In the genomic region with DNA sequence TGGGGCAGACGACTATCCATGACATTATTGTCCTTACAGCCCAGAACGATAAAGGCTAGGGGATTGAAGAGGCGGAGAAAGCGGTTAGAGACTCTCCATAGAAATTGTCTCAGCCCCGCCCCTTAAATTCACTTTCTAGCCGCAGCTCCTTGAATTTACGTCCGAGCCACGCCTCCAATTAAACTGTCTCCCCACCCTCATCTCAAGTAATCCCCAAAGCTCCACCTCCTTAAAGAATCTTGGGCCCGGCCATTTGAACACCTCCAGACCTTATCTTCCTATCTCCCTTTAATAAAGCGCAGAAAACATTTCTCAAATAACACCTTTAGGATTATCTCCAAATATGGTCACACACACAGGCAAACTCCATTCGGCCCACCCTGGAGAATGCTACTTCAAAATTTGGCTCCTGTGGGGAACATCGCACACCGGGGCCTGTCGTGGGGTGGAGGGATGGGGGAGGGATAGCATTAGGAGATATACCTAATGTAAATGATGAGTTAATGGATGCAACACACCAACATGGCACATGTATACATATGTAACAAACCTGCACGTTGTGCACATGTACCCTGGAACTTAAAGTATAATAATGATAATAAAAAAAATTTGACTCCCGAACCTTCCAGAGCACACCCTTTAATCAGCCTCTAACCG, we compare ENCODE assay signal across 8 cellular contexts. TPM values are rescaled to one million over a fixed set of nuclear protein-coding genes. Genes with fewer than 3 reads are reported as not detected.
DNase-seq lines count a peak whose midpoint lies in the region; ATAC-seq and TF ChIP-seq lines count a peak whose summit lies in the region.

No MANE protein-coding gene starts in this region.

- H3K27me3 ChIP-seq in HUES6 (ENCODE audit: control insufficient read depth, insufficient read depth, low read length) (peaks cover 19% of the 10 kb centered on the region), right lobe of liver (no peaks in the 10 kb centered on the region), stomach smooth muscle (ENCODE audit: control insufficient read depth in 1 of 2, insufficient read depth in 2 of 2, low read length in 2 of 2) (peaks cover 0 to 5% of the 10 kb centered on the region in 2 donors)

- H3K9ac ChIP-seq in HUES6 (ENCODE audit: low read length) (peak overlapping the region; percentile 38), stomach smooth muscle (ENCODE audit: low read length in 2 of 2) (peak overlapping the region; percentile 89 to 93)

- H3K27ac ChIP-seq in HUES6 (ENCODE audit: low read depth, low read length) (no peak overlapping the region), coronary artery (peak overlapping the region; percentile 95 to 98), right lobe of liver (peak overlapping the region; percentile 68 to 86 (median 72)), stomach smooth muscle (ENCODE audit: low read length) (peak overlapping the region; percentile 93)

- no peak for TF ChIP-seq POLR2A in right lobe of liver (IDR thresholded peaks at IDR 0.05)

- H3K36me3 ChIP-seq in HUES6 (ENCODE audit: control insufficient read depth, insufficient read depth, low read length), result no peaks in the 10 kb centered on the region
- H3K36me3 ChIP-seq in right lobe of liver, result no peaks in the 10 kb centered on the region
- H3K36me3 ChIP-seq in stomach smooth muscle (ENCODE audit: control insufficient read depth in 2 of 2, insufficient read depth in 2 of 2, low read length in 2 of 2), result no peaks in the 10 kb centered on the region

- H3K4me1 ChIP-seq in HUES6 (ENCODE audit: control insufficient read depth, insufficient read depth, low read length), result peaks cover 5% of the 10 kb centered on the region; the same call in 1 of the 2 replicates
- H3K4me1 ChIP-seq in right lobe of liver, result peaks cover 0 to 5% (median 2%) of the 10 kb centered on the region in 4 donors
- H3K4me1 ChIP-seq in stomach smooth muscle (ENCODE audit: control insufficient read depth, insufficient read depth, low read length), result peaks cover 7% of the 10 kb centered on the region

- intact Hi-C loops in right lobe of liver (cut with DNase I), result no loop called here

- no peaks in the 10 kb centered on the region; the same call in 1 of the 2 replicates for H3K9me3 ChIP-seq in HUES6 (ENCODE audit: control insufficient read depth, insufficient read depth, low read depth, low read length)
- no peaks in the 10 kb centered on the region for H3K9me3 ChIP-seq in right lobe of liver
- H3K9me3 ChIP-seq in stomach smooth muscle (ENCODE audit: control insufficient read depth in 2 of 2, low read length in 2 of 2), result peaks cover 0 to 2% of the 10 kb centered on the region in 2 donors

- ATAC-seq in SK-N-SH treated with all-trans-retinoic acid at 6 μM for 48 hours (peak; percentile 34), right lobe of liver (no peak)

- H3K4me3 ChIP-seq in HUES6 (ENCODE audit: low read depth, low read length) (peak overlapping the region; percentile 76), coronary artery (peak overlapping the region; percentile 73), right lobe of liver (peak overlapping the region; percentile 44 to 61 (median 56)), stomach smooth muscle (ENCODE audit: low read length in 2 of 2) (peak overlapping the region; percentile 38 to 71)

- no peak for TF ChIP-seq CTCF in coronary artery (IDR thresholded peaks at IDR 0.05)
- no peak for TF ChIP-seq CTCF in right lobe of liver (IDR thresholded peaks at IDR 0.05)

- DNase-seq in DMS153 treated with DMSO at 0.1 percent for 48 hours (lab: John Stamatoyannopoulos, UW; ENCODE audit: unreplicated experiment), result peak; percentile 8
- no peak for DNase-seq in DMS153 (lab: John Stamatoyannopoulos, UW)
- no peak for DNase-seq in coronary artery (ENCODE audit: low spot score)
- DNase-seq in right lobe of liver, result peak in 1 of 3 donors; percentile 26
- no peak for DNase-seq in NCI-H1694 treated with DMSO at 0.1 percent for 48 hours (lab: John Stamatoyannopoulos, UW)

- WGBS in right lobe of liver (ENCODE audit: insufficient coverage, low coverage, low lambda C conversion rate, missing lambda C conversion rate), result 42% methylated on average over 16 of the region's 18 CpGs

TF ChIP-seq in SK-N-SH treated with all-trans-retinoic acid at 6 μM for 48 hours, 23 proteins besides CTCF, POLR2A, EP300 and RAD21:
- TF ChIP-seq ZC3H10 (CRISPR knock-in tag; IDR thresholded peaks at IDR 0.05), result no peak
- no peak for TF ChIP-seq ZNF565 (CRISPR knock-in tag; conservative IDR thresholded peaks at IDR 0.05; ENCODE audit: low read depth)
- no peak for TF ChIP-seq TOX (CRISPR knock-in tag; IDR thresholded peaks at IDR 0.05; ENCODE audit: borderline replicate concordance)
- TF ChIP-seq ZNF8 (CRISPR knock-in tag; IDR thresholded peaks at IDR 0.05), result no peak
- TF ChIP-seq TCF4 (CRISPR knock-in tag; IDR thresholded peaks at IDR 0.05; ENCODE audit: borderline replicate concordance), result no peak
- no peak for TF ChIP-seq ESRRG (CRISPR knock-in tag; IDR thresholded peaks at IDR 0.05)
- TF ChIP-seq OSR1 (CRISPR knock-in tag; IDR thresholded peaks at IDR 0.05), result no peak
- TF ChIP-seq, protein P1, sequence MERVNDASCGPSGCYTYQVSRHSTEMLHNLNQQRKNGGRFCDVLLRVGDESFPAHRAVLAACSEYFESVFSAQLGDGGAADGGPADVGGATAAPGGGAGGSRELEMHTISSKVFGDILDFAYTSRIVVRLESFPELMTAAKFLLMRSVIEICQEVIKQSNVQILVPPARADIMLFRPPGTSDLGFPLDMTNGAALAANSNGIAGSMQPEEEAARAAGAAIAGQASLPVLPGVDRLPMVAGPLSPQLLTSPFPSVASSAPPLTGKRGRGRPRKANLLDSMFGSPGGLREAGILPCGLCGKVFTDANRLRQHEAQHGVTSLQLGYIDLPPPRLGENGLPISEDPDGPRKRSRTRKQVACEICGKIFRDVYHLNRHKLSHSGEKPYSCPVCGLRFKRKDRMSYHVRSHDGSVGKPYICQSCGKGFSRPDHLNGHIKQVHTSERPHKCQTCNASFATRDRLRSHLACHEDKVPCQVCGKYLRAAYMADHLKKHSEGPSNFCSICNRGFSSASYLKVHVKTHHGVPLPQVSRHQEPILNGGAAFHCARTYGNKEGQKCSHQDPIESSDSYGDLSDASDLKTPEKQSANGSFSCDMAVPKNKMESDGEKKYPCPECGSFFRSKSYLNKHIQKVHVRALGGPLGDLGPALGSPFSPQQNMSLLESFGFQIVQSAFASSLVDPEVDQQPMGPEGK (CRISPR knock-in tag; IDR thresholded peaks at IDR 0.05; ENCODE audit: borderline replicate concordance), result no peak
- no peak for TF ChIP-seq ZNF70 (CRISPR knock-in tag; IDR thresholded peaks at IDR 0.05)
- no peak for TF ChIP-seq ISL1 (CRISPR knock-in tag; IDR thresholded peaks at IDR 0.05)
- no peak for TF ChIP-seq ZFP3 (CRISPR knock-in tag; IDR thresholded peaks at IDR 0.05)
- no peak for TF ChIP-seq ARNTL (CRISPR knock-in tag; IDR thresholded peaks at IDR 0.05; ENCODE audit: borderline replicate concordance, low read depth)
- TF ChIP-seq SNAI2 (CRISPR knock-in tag; IDR thresholded peaks at IDR 0.05), result no peak
- TF ChIP-seq, protein P2, sequence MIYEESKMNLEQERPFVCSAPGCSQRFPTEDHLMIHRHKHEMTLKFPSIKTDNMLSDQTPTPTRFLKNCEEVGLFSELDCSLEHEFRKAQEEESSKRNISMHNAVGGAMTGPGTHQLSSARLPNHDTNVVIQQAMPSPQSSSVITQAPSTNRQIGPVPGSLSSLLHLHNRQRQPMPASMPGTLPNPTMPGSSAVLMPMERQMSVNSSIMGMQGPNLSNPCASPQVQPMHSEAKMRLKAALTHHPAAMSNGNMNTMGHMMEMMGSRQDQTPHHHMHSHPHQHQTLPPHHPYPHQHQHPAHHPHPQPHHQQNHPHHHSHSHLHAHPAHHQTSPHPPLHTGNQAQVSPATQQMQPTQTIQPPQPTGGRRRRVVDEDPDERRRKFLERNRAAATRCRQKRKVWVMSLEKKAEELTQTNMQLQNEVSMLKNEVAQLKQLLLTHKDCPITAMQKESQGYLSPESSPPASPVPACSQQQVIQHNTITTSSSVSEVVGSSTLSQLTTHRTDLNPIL (CRISPR knock-in tag; IDR thresholded peaks at IDR 0.05; ENCODE audit: low read depth), result no peak
- TF ChIP-seq, protein P3, sequence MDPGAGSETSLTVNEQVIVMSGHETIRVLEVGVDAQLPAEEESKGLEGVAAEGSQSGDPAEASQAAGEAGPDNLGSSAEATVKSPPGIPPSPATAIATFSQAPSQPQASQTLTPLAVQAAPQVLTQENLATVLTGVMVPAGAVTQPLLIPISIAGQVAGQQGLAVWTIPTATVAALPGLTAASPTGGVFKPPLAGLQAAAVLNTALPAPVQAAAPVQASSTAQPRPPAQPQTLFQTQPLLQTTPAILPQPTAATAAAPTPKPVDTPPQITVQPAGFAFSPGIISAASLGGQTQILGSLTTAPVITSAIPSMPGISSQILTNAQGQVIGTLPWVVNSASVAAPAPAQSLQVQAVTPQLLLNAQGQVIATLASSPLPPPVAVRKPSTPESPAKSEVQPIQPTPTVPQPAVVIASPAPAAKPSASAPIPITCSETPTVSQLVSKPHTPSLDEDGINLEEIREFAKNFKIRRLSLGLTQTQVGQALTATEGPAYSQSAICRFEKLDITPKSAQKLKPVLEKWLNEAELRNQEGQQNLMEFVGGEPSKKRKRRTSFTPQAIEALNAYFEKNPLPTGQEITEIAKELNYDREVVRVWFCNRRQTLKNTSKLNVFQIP (CRISPR knock-in tag; IDR thresholded peaks at IDR 0.05; ENCODE audit: borderline replicate concordance, low read depth), result no peak

RNA-seq across cellular contexts. Expression of a gene that starts 7.2 kb away (rescaled TPM):
- 10 to 100 TPM in 4 of 6 experiments, 1 to 10 TPM in 2; 8.8 to 24.0 (median 18.4) TPM for total RNA-seq in right lobe of liver

RNA-seq across cellular contexts. Expression of a gene that starts 16.3 kb away (rescaled TPM):
- 10 to 100 TPM in 4 of 6 experiments, 1 to 10 TPM in 2; 7.4 to 24.4 (median 14.5) TPM for total RNA-seq in right lobe of liver

RNA-seq across cellular contexts. Expression of a gene that starts 30.8 kb away (rescaled TPM):
- 1 to 10 TPM; 3.8 to 6.4 (median 5.0) TPM for total RNA-seq in right lobe of liver

RNA-seq across cellular contexts. Expression of a gene that starts 31.8 kb away (rescaled TPM):
- 10 to 100 TPM in 3 of 6 experiments, 1 to 10 TPM in 3; 9.3 to 14.9 (median 10.2) TPM for total RNA-seq in right lobe of liver

RNA-seq across cellular contexts. Expression of a gene that starts 44.6 kb away (rescaled TPM):
- total RNA-seq in right lobe of liver, result under 1 TPM in 5 of 6 experiments, not detected in 1; 0.12 to 0.39 (median 0.27) TPM
